23 cellular contexts compared by ENCODE assay signal in the genomic region with DNA sequence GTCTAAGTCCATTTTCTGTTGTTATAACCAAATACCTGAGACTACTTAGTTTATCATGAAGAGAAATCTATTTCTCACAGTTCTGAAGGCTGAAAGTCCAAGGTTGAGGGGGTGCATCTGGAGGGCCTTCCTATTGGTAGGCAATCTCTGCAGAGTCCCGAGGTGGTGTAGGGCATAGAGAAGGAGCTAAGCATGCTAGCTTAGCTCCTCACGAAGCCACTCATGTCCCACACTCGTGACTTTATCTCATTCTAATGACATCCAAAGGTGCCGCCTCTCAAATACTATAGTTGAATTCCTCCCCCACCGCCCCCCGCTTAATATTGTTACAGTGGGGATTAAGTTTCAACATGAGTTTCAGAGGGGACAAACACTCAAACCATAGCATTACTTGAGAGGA. TPM values are rescaled to one million over a fixed set of nuclear protein-coding genes. Genes with fewer than 3 reads are reported as not detected.
DNase-seq lines count a peak whose midpoint lies in the region; ATAC-seq, FAIRE-seq and TF ChIP-seq lines count a peak whose summit lies in the region.
"Had no signal": no experiment of that assay in that cellular context is flagged by ENCODE, and none has a peak within 500 bp of the region (broad histone marks: within the 10 kb centered on the region; RNA-seq: fewer than 3 reads in every experiment).

No MANE protein-coding gene starts in this region.

- H3K27me3 Mint-ChIP-seq in activated CD4-positive, alpha-beta T cell treated with anti-CD3 and anti-CD28 coated beads, Interleukin-2, amount 10 ng/mL, durations not matched to agents 24 days and 14 days: peaks cover 8% of the 10 kb centered on the region
- H3K27me3 Mint-ChIP-seq: B cell; CD4-positive, alpha-beta T cell had no signal

- H3K27ac ChIP-seq in upper lobe of right lung: no peak overlapping the region
- H3K27ac ChIP-seq: 22Rv1; A549; BLaER1 treated with 17β-estradiol and CSF1 and Interleukin-3, amounts not matched to agents 10 nM and 100 nM; C4-2B had no signal

- ATAC-seq in upper lobe of right lung (peak; percentile 41), GM18517 (IDR thresholded peaks at IDR 0.05; ENCODE audit: unreplicated experiment) (no peak)
- ATAC-seq: A549; CD8-positive, alpha-beta T cell had no signal

- no peaks in the 10 kb centered on the region for H3K36me3 ChIP-seq in bronchial epithelial cell (ENCODE audit: control insufficient read depth, insufficient read depth, low read length)
- no peaks in the 10 kb centered on the region for H3K36me3 ChIP-seq in upper lobe of right lung

- FAIRE-seq in bronchial epithelial cell (lab: Jason Lieb, UNC): peak; percentile 55
- FAIRE-seq: A549, D721Med, G401.6, GM12891, GM18507, GM19239 had no signal

- intact Hi-C loops in activated CD4-positive, alpha-beta T cell treated with anti-CD3 and anti-CD28 coated beads, Interleukin-2, amount 10 ng/mL, durations not matched to agents 24 days and 14 days (cut with micrococcal nuclease): no loop called here
- intact Hi-C loops in upper lobe of right lung (cut with DNase I): no loop called here

- H3K27me3 ChIP-seq in bronchial epithelial cell (ENCODE audit: control insufficient read depth, insufficient read depth, low read length) (peaks cover 5% of the 10 kb centered on the region), upper lobe of right lung (no peaks in the 10 kb centered on the region)
- H3K27me3 ChIP-seq: BLaER1 treated with 17β-estradiol and CSF1 and Interleukin-3, amounts not matched to agents 10 nM and 100 nM had no signal

- TF ChIP-seq CTCF in bronchial epithelial cell (IDR thresholded peaks at IDR 0.05; ENCODE audit: insufficient read depth, low read length, severe bottlenecking) (no peak), upper lobe of right lung (IDR thresholded peaks at IDR 0.05) (no peak)

- no peaks in the 10 kb centered on the region for H3K9me3 ChIP-seq in upper lobe of right lung
- H3K9me3 ChIP-seq: A549, Caco-2 had no signal

- H3K4me3 ChIP-seq in bronchial epithelial cell (ENCODE audit: low read depth, low read length): no peak overlapping the region
- no peak overlapping the region for H3K4me3 ChIP-seq in upper lobe of right lung
- H3K4me3 ChIP-seq: A549; BLaER1 treated with 17β-estradiol and CSF1 and Interleukin-3, amounts not matched to agents 10 nM and 100 nM had no signal

- DNase-seq in activated CD4-positive, alpha-beta T cell treated with anti-CD3 and anti-CD28 coated beads, Interleukin-2, amount 10 ng/mL, durations not matched to agents 24 days and 14 days: no peak
- no peak for DNase-seq in activated CD4-positive, alpha-beta T cell treated with anti-CD3 and anti-CD28 coated beads for 4 hours
- no peak for DNase-seq in bronchial epithelial cell (ENCODE audit: low read depth)
- no peak for DNase-seq in upper lobe of right lung
- no peak for DNase-seq in NCI-H2107 treated with DMSO at 0.1 percent for 48 hours (lab: John Stamatoyannopoulos, UW; ENCODE audit: unreplicated experiment)
- DNase-seq: AML-193; Caco-2; Calu3; CD4-positive, alpha-beta T cell; CD8-positive, alpha-beta T cell; DMS79 treated with DMSO at 0.1 percent for 48 hours; GF-D8 had no signal

- H3K9me3 Mint-ChIP-seq in activated CD4-positive, alpha-beta T cell treated with anti-CD3 and anti-CD28 coated beads, Interleukin-2, amount 10 ng/mL, durations not matched to agents 24 days and 14 days: no peaks in the 10 kb centered on the region
- H3K9me3 Mint-ChIP-seq: CD8-positive, alpha-beta T cell had no signal

- H3K4me3 Mint-ChIP-seq in activated CD4-positive, alpha-beta T cell treated with anti-CD3 and anti-CD28 coated beads, Interleukin-2, amount 10 ng/mL, durations not matched to agents 24 days and 14 days: no peak overlapping the region
- H3K4me3 Mint-ChIP-seq: B cell; CD4-positive, alpha-beta T cell; CD8-positive, alpha-beta T cell had no signal

- peak overlapping the region; percentile 15 for H3K27ac Mint-ChIP-seq in activated CD4-positive, alpha-beta T cell treated with anti-CD3 and anti-CD28 coated beads, Interleukin-2, amount 10 ng/mL, durations not matched to agents 24 days and 14 days
- H3K27ac Mint-ChIP-seq: B cell; CD4-positive, alpha-beta T cell; CD8-positive, alpha-beta T cell had no signal

- H3K4me1 Mint-ChIP-seq in activated CD4-positive, alpha-beta T cell treated with anti-CD3 and anti-CD28 coated beads, Interleukin-2, amount 10 ng/mL, durations not matched to agents 24 days and 14 days: no peaks in the 10 kb centered on the region
- H3K4me1 Mint-ChIP-seq: B cell had no signal

- no peaks in the 10 kb centered on the region for H3K36me3 Mint-ChIP-seq in activated CD4-positive, alpha-beta T cell treated with anti-CD3 and anti-CD28 coated beads, Interleukin-2, amount 10 ng/mL, durations not matched to agents 24 days and 14 days (ENCODE audit: low read depth)
- H3K36me3 Mint-ChIP-seq: CD8-positive, alpha-beta T cell had no signal

- H3K4me1 ChIP-seq in upper lobe of right lung: no peaks in the 10 kb centered on the region
- H3K4me1 ChIP-seq: A549; BLaER1 treated with 17β-estradiol and CSF1 and Interleukin-3, amounts not matched to agents 10 nM and 100 nM; Caco-2 had no signal

RNA-seq across cellular contexts. Expression of a gene that starts 36.0 kb away (rescaled TPM):
- 0.62 and 1.7 TPM in 2 replicates for total RNA-seq in activated CD4-positive, alpha-beta T cell treated with anti-CD3 and anti-CD28 coated beads, Interleukin-2, amount 10 ng/mL, durations not matched to agents 24 days and 14 days
- total RNA-seq in bronchial epithelial cell: 0.53 and 0.90 TPM in 2 replicates
- total RNA-seq in upper lobe of right lung: 14.8 TPM
